14 cellular contexts compared by ENCODE assay signal in genomic region chr3:76308541-76308940, GRCh38.
"Had no signal": no experiment of that assay in that cellular context is flagged by ENCODE, and none has a peak within 500 bp of the region (broad histone marks: within the 10 kb centered on the region; RNA-seq: fewer than 3 reads in every experiment).

No MANE protein-coding gene starts in this region.

- FAIRE-seq: endometrium had no signal

- H3K4me3 ChIP-seq: dorsolateral prefrontal cortex, lower lobe of right lung, smooth muscle cell had no signal

- DNase-seq: activated effector memory CD4-positive, alpha-beta T cell treated with Interleukin-2 at 50 U/mL for 16 hours; activated T-cell treated with anti-CD3 and anti-CD28 coated beads, Interleukin-2, amount 50 U/mL, for 1 hour; amygdala; brain microvascular endothelial cell; cerebellar nuclear complex; dorsolateral prefrontal cortex; hippocampal formation; lower lobe of right lung; midbrain; retina; stimulated activated naive B cell treated with anti-CD40 and anti-IgM and Interleukin-4, amounts not matched to agents 10 μg/mL and 1 μg/mL and 100 μg/mL, for 72 hours; trophoblast cell had no signal
